Comparison of ENCODE assay signal across 1 cellular context in the genomic region with DNA sequence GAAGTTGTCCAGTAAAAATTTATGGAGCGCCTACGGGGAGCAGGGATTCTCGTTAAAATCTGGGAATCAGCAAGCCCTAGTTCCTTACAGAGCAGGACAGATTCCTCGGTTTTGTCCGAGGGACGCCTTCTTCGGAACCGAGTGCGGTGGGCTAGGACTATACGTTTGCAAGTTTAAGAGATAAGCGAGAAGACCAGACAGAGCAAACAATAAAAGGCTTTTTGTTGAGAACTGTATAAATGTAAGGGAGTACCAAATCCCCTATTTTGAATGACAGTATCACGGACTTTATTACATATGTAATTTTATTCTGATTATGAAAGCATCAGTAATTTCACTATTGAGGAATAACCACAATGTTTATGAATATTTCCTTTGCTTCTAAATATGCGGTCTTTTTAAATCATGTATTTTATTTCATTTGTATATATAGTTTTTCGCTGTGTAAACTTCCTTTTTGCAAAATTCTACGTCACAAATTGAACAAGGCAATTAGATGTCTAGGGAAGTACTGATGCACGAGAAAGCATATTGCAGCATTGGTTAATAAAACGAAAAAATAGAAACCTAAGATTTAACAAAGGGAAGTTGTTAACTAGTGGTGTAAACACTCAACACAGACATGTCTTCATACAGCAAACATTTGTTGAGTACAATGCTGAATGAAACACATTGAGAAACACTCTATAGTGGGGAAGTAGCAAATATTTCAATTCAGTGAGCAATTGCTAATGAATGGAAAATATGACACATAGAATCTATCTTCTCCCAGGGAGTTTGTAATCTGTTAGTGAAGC.
TF ChIP-seq lines count a peak whose summit lies in the region.

No MANE protein-coding gene starts in this region.

TF ChIP-seq in IMR-90, 13 proteins besides CTCF, POLR2A, EP300 and RAD21 (continued from another document):
- TF ChIP-seq NFE2L2 (IDR thresholded peaks at IDR 0.05; ENCODE audit: low read depth, low read length) (peak; percentile 38; the same call in 1 of the 2 replicates), RFX5 (IDR thresholded peaks at IDR 0.05; ENCODE audit: low read depth, low read length) (no peak), CEBPB (IDR thresholded peaks at IDR 0.05; ENCODE audit: low read depth, low read length) (peak; percentile 72), MAZ (IDR thresholded peaks at IDR 0.05; ENCODE audit: borderline replicate concordance, low read depth, low read length) (peak; percentile 10; the same call in 1 of the 2 replicates)
- TF ChIP-seq, protein P1, sequence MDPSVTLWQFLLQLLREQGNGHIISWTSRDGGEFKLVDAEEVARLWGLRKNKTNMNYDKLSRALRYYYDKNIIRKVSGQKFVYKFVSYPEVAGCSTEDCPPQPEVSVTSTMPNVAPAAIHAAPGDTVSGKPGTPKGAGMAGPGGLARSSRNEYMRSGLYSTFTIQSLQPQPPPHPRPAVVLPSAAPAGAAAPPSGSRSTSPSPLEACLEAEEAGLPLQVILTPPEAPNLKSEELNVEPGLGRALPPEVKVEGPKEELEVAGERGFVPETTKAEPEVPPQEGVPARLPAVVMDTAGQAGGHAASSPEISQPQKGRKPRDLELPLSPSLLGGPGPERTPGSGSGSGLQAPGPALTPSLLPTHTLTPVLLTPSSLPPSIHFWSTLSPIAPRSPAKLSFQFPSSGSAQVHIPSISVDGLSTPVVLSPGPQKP (IDR thresholded peaks at IDR 0.05; ENCODE audit: borderline replicate concordance, low read depth, low read length): no peak
